14 cellular contexts compared by ENCODE assay signal in the genomic region with DNA sequence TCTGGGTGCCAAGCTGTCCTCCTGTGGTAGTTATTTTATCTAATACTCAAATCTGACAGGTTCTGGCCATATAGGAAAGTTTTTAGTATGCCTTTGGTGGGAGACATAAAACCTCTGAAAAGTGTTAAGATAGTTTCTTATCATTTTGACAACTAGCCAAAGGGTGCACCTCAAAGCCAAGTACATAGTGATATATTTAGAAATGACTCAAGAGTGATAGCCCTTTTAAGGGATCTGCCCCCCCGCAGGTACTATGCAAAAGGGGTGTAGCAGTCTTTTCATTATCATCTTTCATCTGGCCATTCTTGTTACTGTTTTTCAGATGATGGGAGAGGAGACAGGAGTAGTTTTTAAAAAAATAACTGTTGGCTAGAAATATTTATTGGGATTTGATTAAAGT. TPM values are rescaled to one million over a fixed set of nuclear protein-coding genes. Genes with fewer than 3 reads are reported as not detected.
DNase-seq lines count a peak whose midpoint lies in the region; ATAC-seq, FAIRE-seq and TF ChIP-seq lines count a peak whose summit lies in the region.
"Had no signal": no experiment of that assay in that cellular context is flagged by ENCODE, and none has a peak within 500 bp of the region (broad histone marks: within the 10 kb centered on the region; RNA-seq: fewer than 3 reads in every experiment).

No MANE protein-coding gene starts in this region.

- H3K4me3 Mint-ChIP-seq in endodermal cell, result peak overlapping the region; percentile 10
- H3K4me3 Mint-ChIP-seq in neural progenitor cell, result no peak overlapping the region

- POLR2A ChIA-PET in A549 (lab: Yijun Ruan, JAX) (no interaction called here), RWPE1 (lab: Yijun Ruan, JAX; ENCODE audit: low non-redundant PET) (no interaction called here)

- no peak for TF ChIP-seq RAD21 in A549 (conservative IDR thresholded peaks at IDR 0.05 in 1 of 2, IDR thresholded peaks at IDR 0.05 in 1 of 2)
- TF ChIP-seq RAD21 in Ishikawa (IDR thresholded peaks at IDR 0.05; ENCODE audit: low read depth), result no peak

- TF ChIP-seq EP300 in A549 (IDR thresholded peaks at IDR 0.05) (no peak), Ishikawa (IDR thresholded peaks at IDR 0.05; ENCODE audit: borderline replicate concordance) (no peak)

- H3K27me3 ChIP-seq in endodermal cell (ENCODE audit: control insufficient read depth, insufficient read depth, low read length, poor library complexity, severe bottlenecking), result no peaks in the 10 kb centered on the region
- H3K27me3 ChIP-seq in neural progenitor cell, result peaks cover 45% of the 10 kb centered on the region

- peaks cover 12% of the 10 kb centered on the region for H4K20me1 ChIP-seq in neural progenitor cell (ENCODE audit: low read depth)

- H3K4me3 ChIP-seq in A549, result 0 out of 3 replicates have a peak overlapping the region, but pooled peaks have one; percentile 10
- H3K4me3 ChIP-seq in endodermal cell (ENCODE audit: low read length), result peak overlapping the region; percentile 72
- no peak overlapping the region for H3K4me3 ChIP-seq in neural progenitor cell

- FAIRE-seq in A549 (lab: Jason Lieb, UNC), result no peak

- H2AFZ ChIP-seq in neural progenitor cell (replicated peaks), result no peak overlapping the region

- ATAC-seq in A549, result no peak
- no peak for ATAC-seq in GM21825 (IDR thresholded peaks at IDR 0.05; ENCODE audit: unreplicated experiment)

- H3K4me1 ChIP-seq in A549, result peaks cover 78% of the 10 kb centered on the region
- peaks cover 33% of the 10 kb centered on the region for H3K4me1 ChIP-seq in endodermal cell (ENCODE audit: control insufficient read depth, insufficient read depth, low read length)
- H3K4me1 ChIP-seq in neural progenitor cell, result peaks cover 40% of the 10 kb centered on the region

- TF ChIP-seq POLR2A in A549 (IDR thresholded peaks at IDR 0.05; ENCODE audit: low read length), result no peak

- no peaks in the 10 kb centered on the region for H3K27me3 Mint-ChIP-seq in endodermal cell (ENCODE audit: insufficient read depth)
- peaks cover 4% of the 10 kb centered on the region for H3K27me3 Mint-ChIP-seq in neural progenitor cell (ENCODE audit: insufficient read depth, low read depth)

- H3K27ac ChIP-seq in A549 (peak overlapping the region; percentile 31 to 50; a peak in 3 of 6 replicates), endodermal cell (ENCODE audit: low read depth, low read length) (no peak overlapping the region), neural progenitor cell (no peak overlapping the region), RWPE1 (no peak overlapping the region)

- H3K36me3 Mint-ChIP-seq in endodermal cell (ENCODE audit: low read depth) (peaks cover 5% of the 10 kb centered on the region), neural progenitor cell (no peaks in the 10 kb centered on the region)

- H3K27ac Mint-ChIP-seq in endodermal cell, result no peak overlapping the region
- peak overlapping the region; percentile 39 for H3K27ac Mint-ChIP-seq in neural progenitor cell

- no peaks in the 10 kb centered on the region for H3K36me3 ChIP-seq in endodermal cell (ENCODE audit: control insufficient read depth, insufficient read depth, low read length)
- no peaks in the 10 kb centered on the region for H3K36me3 ChIP-seq in neural progenitor cell

- H3K9me3 ChIP-seq in A549 (no peaks in the 10 kb centered on the region), endodermal cell (ENCODE audit: control insufficient read depth, low read length) (no peaks in the 10 kb centered on the region), neural progenitor cell (ENCODE audit: low read depth) (no peaks in the 10 kb centered on the region)

- CTCF ChIA-PET in A549 (lab: Yijun Ruan, JAX), result interaction anchor here (1.0 to 12.6 kb wide), 18 partner anchors 9 to 195 kb away, joined by 3 to 289 read pairs (median 4); no protein-coding TSS in a partner anchor
- CTCF ChIA-PET in RWPE1 (lab: Yijun Ruan, JAX), result interaction anchor here (0.6 to 1.5 kb wide), 2 partner anchors 11 to 135 kb away, joined by 3 to 4 read pairs; no protein-coding TSS in a partner anchor

- H3K9me3 Mint-ChIP-seq in endodermal cell (no peaks in the 10 kb centered on the region), neural progenitor cell (no peaks in the 10 kb centered on the region)

- H3K9ac ChIP-seq in endodermal cell (ENCODE audit: extremely low read depth, low read length, poor library complexity, severe bottlenecking), result no peak overlapping the region
- H3K9ac ChIP-seq in neural progenitor cell, result no peak overlapping the region

- WGBS in A549 (ENCODE audit: missing lambda C conversion rate), result 26% methylated on average over 1 of the region's 1 CpG
- WGBS in endodermal cell (ENCODE audit: insufficient coverage in 1 of 2, insufficient read length in 1 of 2), 2 experiments, result 43% methylated on average over 1 of the region's 1 CpG; no CpG with 5 or more reads in 1 of the 2 experiments

- H3K4me2 ChIP-seq in A549, result peak overlapping the region; percentile 76
- no peak overlapping the region for H3K4me2 ChIP-seq in neural progenitor cell

- DNase-seq in A549 (ENCODE audit: low read depth in 1 of 2, low spot score in 1 of 2) (no peak), endodermal cell (no peak), neural progenitor cell (ENCODE audit: low spot score) (no peak), COR-L47 (lab: John Stamatoyannopoulos, UW) (no peak), RWPE1 (ENCODE audit: low spot score) (no peak)
- no peak for DNase-seq in activated CD4-positive, CD25-positive, alpha-beta regulatory T cell (lab: John Stamatoyannopoulos, UW)
- DNase-seq: activated CD8-positive, alpha-beta memory T cell treated with anti-CD3 and anti-CD28 coated beads for 24 hours; activated gamma-delta T cell; caudate nucleus; erythroblast; NCI-H526 treated with DMSO at 0.1 percent for 48 hours; SHP77 treated with DMSO at 0.1 percent for 48 hours had no signal

- peaks cover 67% of the 10 kb centered on the region for H3K4me1 Mint-ChIP-seq in endodermal cell
- H3K4me1 Mint-ChIP-seq in neural progenitor cell, result peaks cover 68% of the 10 kb centered on the region

- TF ChIP-seq CTCF in A549 (IDR thresholded peaks at IDR 0.05) (no peak), endodermal cell (conservative IDR thresholded peaks at IDR 0.05) (no peak), neural progenitor cell (IDR thresholded peaks at IDR 0.05) (no peak), RWPE1 (conservative IDR thresholded peaks at IDR 0.05; ENCODE audit: low read depth) (no peak)

- H3F3A ChIP-seq in neural progenitor cell (ENCODE audit: low read depth), result peaks cover 44% of the 10 kb centered on the region

- H3K79me2 ChIP-seq in neural progenitor cell (ENCODE audit: low read depth), result no peaks in the 10 kb centered on the region

TF ChIP-seq in A549, 52 proteins besides CTCF, POLR2A, EP300 and RAD21:
- TF ChIP-seq KDM1A (IDR thresholded peaks at IDR 0.05; ENCODE audit: low read depth) (no peak), FOSL2 (IDR thresholded peaks at IDR 0.05) (no peak), FOSL2 (CRISPR knock-in tag; IDR thresholded peaks at IDR 0.05) (no peak)

TF ChIP-seq in Ishikawa, 13 proteins besides CTCF, POLR2A, EP300 and RAD21:
- 0 out of 2 replicates have a peak, but pooled peaks have one; percentile 13 for TF ChIP-seq NFIC (IDR thresholded peaks at IDR 0.05)
- TF ChIP-seq TAF1 (IDR thresholded peaks at IDR 0.05; ENCODE audit: low read depth), result no peak
- no peak for TF ChIP-seq CREB1 (IDR thresholded peaks at IDR 0.05; ENCODE audit: low read depth)

RNA-seq across cellular contexts. Expression of a gene that starts 4.9 kb away (rescaled TPM):
- 39.5 and 49.4 TPM in 2 replicates for polyA plus RNA-seq in A549 (2011; rRNA removed)
- polyA plus RNA-seq in A549 (2012; cell fraction: cytosol; rRNA removed), result 6.7 and 8.0 TPM in 2 replicates
- polyA plus RNA-seq in A549 (2012; cell fraction: nucleus; rRNA removed), result 18.3 and 28.7 TPM in 2 replicates
- polyA plus RNA-seq in A549 (2017; fragmentation: RNase III; extraction: RNeasy Plus Mini Kit Qiagen cat#74134 plus additional on column Dnase treatment), result 50.6 to 59.7 TPM (median 56.5 TPM) in 3 replicates
- 71.1 and 91.9 TPM in 2 replicates for polyA minus RNA-seq in A549 (2011; rRNA and poly(A)+ RNA removed)
- 10 to 100 TPM; 59.5 to 67.4 TPM for total RNA-seq in endodermal cell
- 41.6 TPM for polyA plus RNA-seq in endodermal cell (2013, experiment 1 of 2)
- 44.9 TPM for polyA plus RNA-seq in endodermal cell (2013, experiment 2 of 2)
- total RNA-seq in neural progenitor cell (ENCODE audit: low replicate concordance), result 12.8 and 15.9 TPM in 2 replicates

Comparison
In these comparisons a context has a peak if more than half of its experiments do, and no peak if none do; other contexts are left out.
1. H3K27ac ChIP-seq: peak in A549 (2 of 2); none in endodermal cell (single experiment), neural progenitor cell (single experiment) and RWPE1 (single experiment).